21 cellular contexts compared by ENCODE assay signal in genomic region chr19:10683582-10683981, GRCh38.
"Had no signal": no experiment of that assay in that cellular context is flagged by ENCODE, and none has a peak within 500 bp of the region (broad histone marks: within the 10 kb centered on the region; RNA-seq: fewer than 3 reads in every experiment).

No MANE protein-coding gene starts in this region.

- H3K4me1 ChIP-seq: spleen had no signal

- H3K27me3 ChIP-seq: esophagus muscularis mucosa, spleen had no signal

- H3K27me3 Mint-ChIP-seq: activated T-cell treated with anti-CD3 and anti-CD28 coated beads, Interleukin-2, amount 50 U/mL, for 24 hours; activated T-helper 17 cell treated with anti-CD3 and anti-CD28 coated beads, Interleukin-2, amount 50 U/mL, for 72 hours; memory B cell; natural killer cell treated with Interleukin-12 subunit alpha and Interleukin-12 subunit beta and Interleukin-15 and Interleukin-18, amount 100 ng/mL, for 72 hours; type B pancreatic cell had no signal

- DNase-seq: activated T-cell treated with anti-CD3 and anti-CD28 coated beads, Interleukin-2, amount 50 U/mL, for 24 hours; aorta; effector memory CD4-positive, alpha-beta T cell; glutamatergic neuron; left colon; nucleus accumbens; posterior cingulate gyrus; spleen; stimulated activated CD4-positive, alpha-beta T cell treated with anti-CD3 and anti-CD28 coated beads, Interleukin-4, amount 100 ng/mL, for 1 hour; stimulated activated naive CD4-positive, alpha-beta T cell; T-helper 1 cell; T-helper 9 cell had no signal

- H3K4me3 ChIP-seq: esophagus muscularis mucosa, spleen, thoracic aorta had no signal

- H3K27ac ChIP-seq: esophagus muscularis mucosa, spleen, thoracic aorta had no signal

- H3K9me3 ChIP-seq: esophagus muscularis mucosa, spleen, thoracic aorta had no signal

- H3K9me3 Mint-ChIP-seq: activated naive CD4-positive, alpha-beta T cell treated with anti-CD3 and anti-CD28 coated beads, Interleukin-2, amount 50 U/mL, for 72 hours; activated T-cell treated with anti-CD3 and anti-CD28 coated beads, Interleukin-2, amount 50 U/mL, for 24 hours; activated T-helper 17 cell treated with anti-CD3 and anti-CD28 coated beads, Interleukin-2, amount 50 U/mL, for 72 hours; brain; memory B cell; natural killer cell treated with Interleukin-12 subunit alpha and Interleukin-12 subunit beta and Interleukin-15 and Interleukin-18, amount 100 ng/mL, for 72 hours; type B pancreatic cell; WTC11 had no signal

- ATAC-seq: activated T-helper 17 cell treated with anti-CD3 and anti-CD28 coated beads, Interleukin-2, amount 50 U/mL, for 72 hours; left colon; natural killer cell treated with Interleukin-12 subunit alpha and Interleukin-12 subunit beta and Interleukin-15 and Interleukin-18, amount 100 ng/mL, for 72 hours; WTC11 had no signal

- H3K4me1 Mint-ChIP-seq: activated T-helper 17 cell treated with anti-CD3 and anti-CD28 coated beads, Interleukin-2, amount 50 U/mL, for 72 hours; memory B cell; WTC11 had no signal

- H3K27ac Mint-ChIP-seq: activated naive CD4-positive, alpha-beta T cell treated with anti-CD3 and anti-CD28 coated beads, Interleukin-2, amount 50 U/mL, for 72 hours; activated T-cell treated with anti-CD3 and anti-CD28 coated beads, Interleukin-2, amount 50 U/mL, for 24 hours; activated T-helper 17 cell treated with anti-CD3 and anti-CD28 coated beads, Interleukin-2, amount 50 U/mL, for 72 hours; memory B cell; natural killer cell treated with Interleukin-12 subunit alpha and Interleukin-12 subunit beta and Interleukin-15 and Interleukin-18, amount 100 ng/mL, for 72 hours; type B pancreatic cell; WTC11 had no signal

- H3K4me3 Mint-ChIP-seq: activated T-cell treated with anti-CD3 and anti-CD28 coated beads, Interleukin-2, amount 50 U/mL, for 24 hours; activated T-helper 17 cell treated with anti-CD3 and anti-CD28 coated beads, Interleukin-2, amount 50 U/mL, for 72 hours; brain; memory B cell; natural killer cell treated with Interleukin-12 subunit alpha and Interleukin-12 subunit beta and Interleukin-15 and Interleukin-18, amount 100 ng/mL, for 72 hours; type B pancreatic cell; WTC11 had no signal
